Comparison of ENCODE assay signal across 7 cellular contexts in the genomic region with DNA sequence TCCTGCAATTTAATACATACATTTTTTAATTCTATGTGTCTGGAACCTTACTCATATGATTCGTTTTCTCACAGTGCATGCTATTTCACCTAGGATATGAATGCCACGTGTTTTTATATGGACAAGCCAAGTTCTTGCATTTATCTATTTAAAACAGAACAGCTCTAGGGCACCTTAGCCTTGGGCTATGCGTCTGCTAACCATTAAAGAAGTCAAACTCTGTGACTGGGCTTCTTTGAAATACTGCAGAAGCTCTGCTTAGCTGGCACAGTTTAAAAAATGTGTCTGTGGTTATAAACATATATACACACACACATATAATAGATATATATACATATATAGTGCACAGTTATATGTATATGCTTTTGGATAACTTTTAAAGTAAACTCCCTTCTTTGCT.
"Had no signal": no experiment of that assay in that cellular context is flagged by ENCODE, and none has a peak within 500 bp of the region (broad histone marks: within the 10 kb centered on the region; RNA-seq: fewer than 3 reads in every experiment).

No MANE protein-coding gene starts in this region.

- H3K27ac ChIP-seq: HL-60 had no signal

- H3K4me1 Mint-ChIP-seq: IgD-negative memory B cell had no signal

- H3K36me3 Mint-ChIP-seq: IgD-negative memory B cell had no signal

- H3K4me3 Mint-ChIP-seq: IgD-negative memory B cell had no signal

- H3K27ac Mint-ChIP-seq: IgD-negative memory B cell had no signal

- DNase-seq: IMR-90, KBM-7, KG1 had no signal

- H3K27me3 Mint-ChIP-seq: IgD-negative memory B cell had no signal

- ATAC-seq: HepG2, K562 had no signal

- H3K4me3 ChIP-seq: K562 had no signal
